ENCODE assay signal across 8 cellular contexts in genomic region chr1:149102574-149102973, GRCh38. TPM values are rescaled to one million over a fixed set of nuclear protein-coding genes. Genes with fewer than 3 reads are reported as not detected.
DNase-seq lines count a peak whose midpoint lies in the region; ATAC-seq and TF ChIP-seq lines count a peak whose summit lies in the region.
"Not testable (repeated sequence)": the region's sequence is repeated elsewhere in the genome, so short reads cannot be mapped to it uniquely, and the experiment has no call there.

No MANE protein-coding gene starts in this region.

- DNase-seq in CD4-positive, alpha-beta memory T cell, result peak; percentile 44 to 63 (median 52)
- DNase-seq in HFF-Myc (ENCODE audit: extremely low read depth, low read depth); MCF 10A (ENCODE audit: unreplicated experiment); cardiac muscle cell (ENCODE audit: low read depth in 1 of 2, low spot score in 1 of 2); osteoblast (ENCODE audit: insufficient read length, low spot score, missing footprints): not testable (repeated sequence)
- DNase-seq in SJCRH30, result peak in 1 of 2 experiments; percentile 21
- peak; percentile 3 for DNase-seq in activated T-cell treated with anti-CD3 and anti-CD28 coated beads for 1 hour (ENCODE audit: low read depth)
- DNase-seq in stimulated activated naive B cell treated with anti-CD40 and anti-IgM and Interleukin-4, amounts not matched to agents 10 μg/mL and 1 μg/mL and 100 μg/mL, for 72 hours, result peak; percentile 24

- not testable (repeated sequence) for H3K36me3 ChIP-seq in CD4-positive, alpha-beta memory T cell (ENCODE audit: insufficient read depth, low read length); SJCRH30; cardiac muscle cell; osteoblast (ENCODE audit: insufficient read depth, low read length)

- TF ChIP-seq CTCF in HFF-Myc (IDR thresholded peaks at IDR 0.05; ENCODE audit: low read depth, low read length, missing control alignments); MCF 10A (IDR thresholded peaks at IDR 0.05; ENCODE audit: unreplicated experiment); cardiac muscle cell (IDR thresholded peaks at IDR 0.05; ENCODE audit: low read depth, low read length); osteoblast (IDR thresholded peaks at IDR 0.05; ENCODE audit: extremely low read depth, low read depth, low read length): not testable (repeated sequence)

- CTCF ChIA-PET in CD4-positive, alpha-beta memory T cell (lab: Charles Lee; ENCODE audit: partially characterized antibody); MCF 10A (lab: Yijun Ruan, JAX): not testable (repeated sequence)

- peak overlapping the region; percentile 51 to 98 (median 68) for H3K4me3 Mint-ChIP-seq in CD4-positive, alpha-beta memory T cell
- peak overlapping the region; percentile 89 for H3K4me3 Mint-ChIP-seq in MCF 10A (ENCODE audit: unreplicated experiment)
- H3K4me3 Mint-ChIP-seq in stimulated activated naive B cell treated with anti-CD40 and anti-IgM and Interleukin-4, amounts not matched to agents 10 μg/mL and 1 μg/mL and 100 μg/mL, for 72 hours, result peak overlapping the region; percentile 36 to 39

- H3K27me3 ChIP-seq in CD4-positive, alpha-beta memory T cell (ENCODE audit: insufficient read depth, low read length); SJCRH30; cardiac muscle cell; osteoblast (ENCODE audit: insufficient read depth, low read length): not testable (repeated sequence)

- not testable (repeated sequence) for H3K79me2 ChIP-seq in osteoblast (ENCODE audit: insufficient read depth, low read length)

- POLR2A ChIA-PET in CD4-positive, alpha-beta memory T cell (lab: Charles Lee; ENCODE audit: partially characterized antibody); MCF 10A (lab: Yijun Ruan, JAX): not testable (repeated sequence)

- BruUV-seq in MCF 10A (replicated peaks; lab: Mats Ljungman, UMichigan), result not testable (repeated sequence)

- peak overlapping the region in 2 of 7 donors; percentile 70 to 74 for H3K27ac Mint-ChIP-seq in CD4-positive, alpha-beta memory T cell
- not testable (repeated sequence) for H3K27ac Mint-ChIP-seq in MCF 10A (ENCODE audit: low read depth, unreplicated experiment); stimulated activated naive B cell treated with anti-CD40 and anti-IgM and Interleukin-4, amounts not matched to agents 10 μg/mL and 1 μg/mL and 100 μg/mL, for 72 hours

- not testable (repeated sequence) for H3K27ac ChIP-seq in CD4-positive, alpha-beta memory T cell (ENCODE audit: low read depth, low read length); SJCRH30; cardiac muscle cell; osteoblast (ENCODE audit: low read depth, low read length)

- H2AFZ ChIP-seq in osteoblast (ENCODE audit: low read length), result not testable (repeated sequence)

- H3K27me3 Mint-ChIP-seq in CD4-positive, alpha-beta memory T cell; MCF 10A (ENCODE audit: insufficient read depth, unreplicated experiment); stimulated activated naive B cell treated with anti-CD40 and anti-IgM and Interleukin-4, amounts not matched to agents 10 μg/mL and 1 μg/mL and 100 μg/mL, for 72 hours: not testable (repeated sequence)

- not testable (repeated sequence) for H4K20me1 ChIP-seq in osteoblast (ENCODE audit: insufficient read depth, low read length)

- not testable (repeated sequence) for H3K9me3 Mint-ChIP-seq in CD4-positive, alpha-beta memory T cell; MCF 10A (ENCODE audit: unreplicated experiment); stimulated activated naive B cell treated with anti-CD40 and anti-IgM and Interleukin-4, amounts not matched to agents 10 μg/mL and 1 μg/mL and 100 μg/mL, for 72 hours

- ATAC-seq in stimulated activated naive B cell treated with anti-CD40 and anti-IgM and Interleukin-4, amounts not matched to agents 10 μg/mL and 1 μg/mL and 100 μg/mL, for 72 hours (replicated peaks), result peak; percentile 55 to 67

- not testable (repeated sequence) for H3K4me1 Mint-ChIP-seq in CD4-positive, alpha-beta memory T cell; MCF 10A (ENCODE audit: insufficient read depth, unreplicated experiment); stimulated activated naive B cell treated with anti-CD40 and anti-IgM and Interleukin-4, amounts not matched to agents 10 μg/mL and 1 μg/mL and 100 μg/mL, for 72 hours

- not testable (repeated sequence) for H3K4me3 ChIP-seq in CD4-positive, alpha-beta memory T cell (ENCODE audit: low read length in 2 of 2)
- H3K4me3 ChIP-seq in HFF-Myc (replicated peaks; ENCODE audit: low read depth, low read length) (peak overlapping the region; percentile 37), SJCRH30 (peak overlapping the region; percentile 83), cardiac muscle cell (peak overlapping the region; percentile 22), osteoblast (ENCODE audit: insufficient read depth, low read length) (peak overlapping the region; percentile 57)

- not testable (repeated sequence) for H3K4me1 ChIP-seq in CD4-positive, alpha-beta memory T cell (ENCODE audit: insufficient read depth, low read length); SJCRH30; cardiac muscle cell (ENCODE audit: low read depth); osteoblast (ENCODE audit: insufficient read depth, low read length)

- not testable (repeated sequence) for H3K9me3 ChIP-seq in CD4-positive, alpha-beta memory T cell (ENCODE audit: control insufficient read depth in 1 of 2, low read length in 2 of 2); SJCRH30 (replicated peaks); cardiac muscle cell (ENCODE audit: low read depth); osteoblast (ENCODE audit: low read depth, low read length)

- H3K36me3 Mint-ChIP-seq in CD4-positive, alpha-beta memory T cell; MCF 10A (ENCODE audit: insufficient read depth, unreplicated experiment); stimulated activated naive B cell treated with anti-CD40 and anti-IgM and Interleukin-4, amounts not matched to agents 10 μg/mL and 1 μg/mL and 100 μg/mL, for 72 hours: not testable (repeated sequence)

- intact Hi-C loops in CD4-positive, alpha-beta memory T cell (cut with micrococcal nuclease); MCF 10A (cut with micrococcal nuclease): not testable (repeated sequence)

- H3K4me2 ChIP-seq in osteoblast (ENCODE audit: insufficient read depth, low read length), result peak overlapping the region; percentile 28

RNA-seq across cellular contexts. Expression of gene NBPF9, which starts 0.8 kb away (rescaled TPM):
- total RNA-seq in CD4-positive, alpha-beta memory T cell, result 10 to 100 TPM; 44.5 to 48.4 TPM
- 1 to 10 TPM; 1.8 to 6.7 TPM for polyA plus RNA-seq in CD4-positive, alpha-beta memory T cell
- 13.3 and 15.4 TPM in 2 replicates for total RNA-seq in SJCRH30 (2014; rRNA removed; shearing (Covaris generic))
- 50.7 and 51.4 TPM in 2 replicates for total RNA-seq in MCF 10A (2022)
- 12.7 and 13.6 TPM in 2 replicates for total RNA-seq in cardiac muscle cell
- 12.0 and 18.1 TPM in 2 replicates for polyA plus RNA-seq in cardiac muscle cell
- 19.9 and 25.3 TPM in 2 replicates for total RNA-seq in osteoblast

Comparison
In these comparisons a context has a peak if more than half of its experiments do, and no peak if none do; other contexts are left out.
1. H3K4me3 Mint-ChIP-seq: peak in every context shown above with its lines; median percentile 89 in MCF 10A; 68 in CD4-positive, alpha-beta memory T cell; 38 in stimulated activated naive B cell treated with anti-CD40 and anti-IgM and Interleukin-4, amounts not matched to agents 10 μg/mL and 1 μg/mL and 100 μg/mL, for 72 hours.